Comparison of ENCODE assay signal across 10 cellular contexts in the genomic region with DNA sequence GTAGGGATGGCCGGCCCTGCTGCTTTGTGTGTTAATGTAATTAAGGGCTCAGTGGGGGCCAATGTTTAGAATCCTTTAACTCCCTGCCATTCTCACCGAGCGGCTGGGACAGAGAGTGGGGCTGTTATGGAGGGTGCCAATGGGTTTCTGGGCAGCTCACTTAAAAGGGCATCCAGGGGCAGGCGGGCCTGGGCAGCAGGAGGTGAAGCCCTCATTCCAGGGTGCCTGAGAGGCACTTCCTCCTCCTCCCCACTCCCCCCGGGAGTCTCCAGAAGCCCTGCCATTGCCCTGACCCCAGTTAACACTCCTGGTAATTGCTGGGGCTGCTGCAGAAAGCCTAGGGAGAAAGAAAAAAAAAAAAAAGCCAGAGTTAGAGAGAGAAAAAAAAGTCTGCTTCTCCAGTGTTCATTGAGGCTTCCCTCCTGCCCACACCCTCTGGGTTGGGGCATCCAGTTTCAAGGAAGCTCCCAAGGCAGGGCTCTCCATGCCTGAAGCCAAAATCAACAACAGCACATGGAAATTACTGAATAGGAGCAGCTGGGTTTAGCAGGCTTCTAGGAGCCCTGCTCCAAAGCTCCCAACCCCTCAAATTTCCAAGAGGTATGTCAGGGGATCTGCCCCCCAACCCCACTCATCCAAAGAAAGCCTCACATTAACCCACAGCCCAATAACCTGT. TPM values are rescaled to one million over a fixed set of nuclear protein-coding genes. Genes with fewer than 3 reads are reported as not detected.
A peak's percentile ranks its signal among the peaks of the same experiment; 100 is the strongest.
DNase-seq lines count a peak whose midpoint lies in the region; ATAC-seq, FAIRE-seq and TF ChIP-seq lines count a peak whose summit lies in the region.
"Had no signal": no experiment of that assay in that cellular context is flagged by ENCODE, and none has a peak within 500 bp of the region (broad histone marks: within the 10 kb centered on the region; RNA-seq: fewer than 3 reads in every experiment).

No MANE protein-coding gene starts in this region.

- H3K36me3 ChIP-seq in HepG2 (replicated peaks in 1 of 2; ENCODE audit: control insufficient read depth in 1 of 2, insufficient read depth in 2 of 2, low read length in 2 of 2) (no peaks in the 10 kb centered on the region), right lobe of liver (no peaks in the 10 kb centered on the region)

- peaks cover 17% of the 10 kb centered on the region for H3K36me3 Mint-ChIP-seq in MCF 10A (ENCODE audit: insufficient read depth, unreplicated experiment)
- H3K36me3 Mint-ChIP-seq: CD4-positive, CD25-positive, alpha-beta regulatory T cell; IgD-negative memory B cell had no signal

- H3K27ac Mint-ChIP-seq in MCF 10A (ENCODE audit: low read depth, unreplicated experiment) = peak overlapping the region; percentile 35
- H3K27ac Mint-ChIP-seq: CD4-positive, CD25-positive, alpha-beta regulatory T cell had no signal

- no peak for TF ChIP-seq RAD21 in HepG2 (CRISPR knock-in tag; IDR thresholded peaks at IDR 0.05)

- no peak overlapping the region for H3K4me3 Mint-ChIP-seq in MCF 10A (ENCODE audit: unreplicated experiment)
- H3K4me3 Mint-ChIP-seq: CD4-positive, CD25-positive, alpha-beta regulatory T cell; IgD-negative memory B cell had no signal

- 78% methylated on average over 5 of the region's 5 CpGs for WGBS in HepG2 (ENCODE audit: low lambda C conversion rate)
- WGBS in right lobe of liver (ENCODE audit: insufficient coverage, low coverage, low lambda C conversion rate, missing lambda C conversion rate) = 48% methylated on average over 3 of the region's 5 CpGs

- H3K27me3 Mint-ChIP-seq in MCF 10A (ENCODE audit: insufficient read depth, unreplicated experiment) = no peaks in the 10 kb centered on the region

- BruUV-seq in HepG2 (replicated peaks; lab: Mats Ljungman, UMichigan) (no TSS peak), MCF 10A (replicated peaks; lab: Mats Ljungman, UMichigan) (no TSS peak)

- no peaks in the 10 kb centered on the region for H4K20me1 ChIP-seq in HepG2 (ENCODE audit: insufficient read depth, low read length)

- FAIRE-seq in HepG2 (lab: Jason Lieb, UNC) = no peak

- TF ChIP-seq EP300 in HepG2 (IDR thresholded peaks at IDR 0.05; ENCODE audit: low read depth in 2 of 2, low read length in 2 of 2) (no peak), HepG2 (CRISPR knock-in tag; IDR thresholded peaks at IDR 0.05; ENCODE audit: borderline replicate concordance) (no peak)

- H3K9me3 Mint-ChIP-seq in MCF 10A (ENCODE audit: unreplicated experiment) = no peaks in the 10 kb centered on the region
- H3K9me3 Mint-ChIP-seq: CD4-positive, CD25-positive, alpha-beta regulatory T cell; IgD-negative memory B cell had no signal

- peaks cover 20% of the 10 kb centered on the region for H3K4me1 Mint-ChIP-seq in MCF 10A (ENCODE audit: insufficient read depth, unreplicated experiment)
- H3K4me1 Mint-ChIP-seq: IgD-negative memory B cell had no signal

- POLR2A ChIA-PET in HepG2 (lab: Yijun Ruan, JAX) (no interaction called here), MCF 10A (lab: Yijun Ruan, JAX) (interaction anchor here (0.7 to 1.6 kb wide), 7 partner anchors 9 to 80 kb away, joined by 3 to 4 read pairs (median 3); no protein-coding TSS in a partner anchor)

- H3K27ac ChIP-seq in HepG2 (ENCODE audit: extremely low read length, insufficient read depth, low read length) (no peak overlapping the region), right lobe of liver (no peak overlapping the region)

- TF ChIP-seq CTCF in HepG2 (CRISPR knock-in tag; IDR thresholded peaks at IDR 0.05) (no peak), right lobe of liver (IDR thresholded peaks at IDR 0.05) (no peak), MCF 10A (IDR thresholded peaks at IDR 0.05; ENCODE audit: unreplicated experiment) (no peak), GM13977 (IDR thresholded peaks at IDR 0.05; ENCODE audit: extremely low read depth, insufficient read depth, missing control alignments) (no peak)

- intact Hi-C loops in HepG2 (cut with micrococcal nuclease; ENCODE audit: unreplicated experiment) (no loop called here), right lobe of liver (cut with DNase I) (no loop called here), MCF 10A (cut with micrococcal nuclease) (no loop called here)

- H3K79me2 ChIP-seq in HepG2 (ENCODE audit: insufficient read depth, low read length) = peaks cover 3% of the 10 kb centered on the region

- DNase-seq in HepG2 (ENCODE audit: low spot score) = no peak
- DNase-seq in right lobe of liver = no peak
- DNase-seq in MCF 10A (ENCODE audit: unreplicated experiment) = peak; percentile 77
- DNase-seq in left kidney (ENCODE audit: low read depth, low spot score) = peak; percentile 91
- no peak for DNase-seq in GM13977 (ENCODE audit: low spot score)
- DNase-seq in CD1c-positive myeloid dendritic cell (ENCODE audit: extremely low spot score) = no peak
- DNase-seq in occipital lobe (lab: John Stamatoyannopoulos, UW) = no peak
- DNase-seq: CD4-positive, CD25-positive, alpha-beta regulatory T cell had no signal

- H3K4me1 ChIP-seq in HepG2 (ENCODE audit: insufficient read depth, low read length) = peaks cover 36% of the 10 kb centered on the region
- no peaks in the 10 kb centered on the region for H3K4me1 ChIP-seq in right lobe of liver

- no peaks in the 10 kb centered on the region for H3K27me3 ChIP-seq in HepG2 (ENCODE audit: control insufficient read depth in 1 of 2, insufficient read depth in 2 of 2, low read length in 2 of 2)
- no peaks in the 10 kb centered on the region for H3K27me3 ChIP-seq in right lobe of liver

- TF ChIP-seq POLR2A in HepG2 (IDR thresholded peaks at IDR 0.05; ENCODE audit: insufficient read depth in 1 of 2, low read depth in 2 of 2, low read length in 2 of 2) (no peak), right lobe of liver (IDR thresholded peaks at IDR 0.05) (no peak)

- in situ Hi-C loops in HepG2 (cut with HindIII; ENCODE audit: extremely low pct_ligation_motif_present, low pct_unique_long_range_greater_than_20kb) (no loop called here), GM13977 (cut with MboI; ENCODE audit: low pct_unique_long_range_greater_than_20kb, low sequenced_read_pairs, unreplicated experiment) (no loop called here)

- no peaks in the 10 kb centered on the region for H3K9me3 ChIP-seq in HepG2 (ENCODE audit: low read length)
- H3K9me3 ChIP-seq in right lobe of liver = no peaks in the 10 kb centered on the region

- CTCF ChIA-PET in HepG2 (lab: Yijun Ruan, JAX; ENCODE audit: low intra/inter-chr PET ratio, low total read pairs) (no interaction called here), MCF 10A (lab: Yijun Ruan, JAX) (interaction anchor here (0.7 to 1.5 kb wide), 5 partner anchors 19 to 929 kb away, joined by 3 to 7 read pairs (median 4); no protein-coding TSS in a partner anchor)

- no peak overlapping the region for H2AFZ ChIP-seq in HepG2 (ENCODE audit: low read length)

- ATAC-seq in HepG2 (no peak), right lobe of liver (no peak), GM19463 (IDR thresholded peaks at IDR 0.05; ENCODE audit: unreplicated experiment) (no peak)

- H3K4me3 ChIP-seq in HepG2 (replicated peaks in 1 of 3; ENCODE audit: insufficient read depth in 1 of 3, low read depth in 2 of 3, low read length in 3 of 3) (no peak overlapping the region), right lobe of liver (no peak overlapping the region)

- H3K9ac ChIP-seq in HepG2 (ENCODE audit: insufficient read depth, low read depth, low read length) = no peak overlapping the region

- no peak overlapping the region for H3K4me2 ChIP-seq in HepG2 (ENCODE audit: low read depth, low read length)

TF ChIP-seq in HepG2, 621 proteins besides CTCF, POLR2A, EP300 and RAD21:
- TF ChIP-seq HNRNPL (IDR thresholded peaks at IDR 0.05; ENCODE audit: low read depth, low read length) (0 out of 2 replicates have a peak, but pooled peaks have one; percentile 58), NR2F6 (IDR thresholded peaks at IDR 0.05) (no peak), NR2F6 (CRISPR knock-in tag; IDR thresholded peaks at IDR 0.05) (no peak)

RNA-seq across cellular contexts. Expression of gene CUEDC1, which starts 28.0 kb away (rescaled TPM):
- 4.2 and 7.4 TPM in 2 replicates for total RNA-seq in HepG2 (2016; rRNA removed; fragmentation: Illumina TruSeq; extraction: Trizol)
- 4.1 and 4.7 TPM in 2 replicates for total RNA-seq in HepG2 (2016; cell fraction: cytosol; rRNA removed; fragmentation: Illumina TruSeq; extraction: Trizol; ENCODE audit: low read depth)
- total RNA-seq in HepG2 (2016; cell fraction: insoluble cytoplasmic fraction; rRNA removed; fragmentation: Illumina TruSeq; extraction: Trizol) = 3.5 and 7.9 TPM in 2 replicates
- 7.6 and 8.6 TPM in 2 replicates for total RNA-seq in HepG2 (2016; cell fraction: membrane; rRNA removed; fragmentation: Illumina TruSeq; extraction: Trizol)
- 9.6 and 11.9 TPM in 2 replicates for total RNA-seq in HepG2 (2016; cell fraction: nucleus; rRNA removed; fragmentation: Illumina TruSeq; extraction: Trizol)
- 12.9 and 14.4 TPM in 2 replicates for polyA plus RNA-seq in HepG2 (2011; rRNA removed)
- polyA plus RNA-seq in HepG2 (2011; cell fraction: cytosol; rRNA removed) = 8.1 and 8.6 TPM in 2 replicates
- polyA plus RNA-seq in HepG2 (2011; cell fraction: nucleus; rRNA removed) = 36.7 and 43.5 TPM in 2 replicates
- polyA plus RNA-seq in HepG2 (2012) = 9.8 and 10.2 TPM in 2 replicates
- 9.4 and 11.1 TPM in 2 replicates for polyA plus RNA-seq in HepG2 (2016; cell fraction: cytosol; fragmentation: Illumina TruSeq; extraction: Trizol; ENCODE audit: low read depth)
- 9.2 and 10.0 TPM in 2 replicates for polyA plus RNA-seq in HepG2 (2016; cell fraction: insoluble cytoplasmic fraction; fragmentation: Illumina TruSeq; extraction: Trizol; ENCODE audit: low read depth)
- 15.4 and 16.0 TPM in 2 replicates for polyA plus RNA-seq in HepG2 (2016; cell fraction: membrane; fragmentation: Illumina TruSeq; extraction: Trizol; ENCODE audit: low read depth)
- polyA plus RNA-seq in HepG2 (2016; cell fraction: nucleus; fragmentation: Illumina TruSeq; extraction: Trizol; ENCODE audit: insufficient read depth, low read depth) = 33.7 and 36.2 TPM in 2 replicates
- 2.9 and 6.8 TPM in 2 replicates for polyA minus RNA-seq in HepG2 (2011; rRNA and poly(A)+ RNA removed; ENCODE audit: low replicate concordance)
- polyA minus RNA-seq in HepG2 (2011; cell fraction: cytosol; rRNA and poly(A)+ RNA removed) = 5.1 and 7.3 TPM in 2 replicates
- 6.6 and 8.2 TPM in 2 replicates for polyA minus RNA-seq in HepG2 (2011; cell fraction: nucleus; rRNA and poly(A)+ RNA removed)
- total RNA-seq in right lobe of liver = 1 to 10 TPM; 4.0 to 8.5 (median 5.5) TPM
- total RNA-seq in MCF 10A (2022) = 15.6 and 21.5 TPM in 2 replicates
- 10.9 TPM for total RNA-seq in occipital lobe
- total RNA-seq: CD4-positive, CD25-positive, alpha-beta regulatory T cell had no signal
- polyA plus RNA-seq: CD4-positive, CD25-positive, alpha-beta regulatory T cell; IgD-negative memory B cell had no signal

Comparison
In these comparisons a context has a peak if more than half of its experiments do, and no peak if none do; other contexts are left out.
1. DNase-seq: peak in MCF 10A (single experiment) and left kidney (single experiment); none in HepG2 (single experiment), right lobe of liver (0 of 3), GM13977 (single experiment), CD1c-positive myeloid dendritic cell (single experiment) and occipital lobe (single experiment).